1 cellular context compared by ENCODE assay signal in genomic region chr16:30409125-30410060, GRCh38.
TF ChIP-seq lines count a peak whose summit lies in the region.

No MANE protein-coding gene starts in this region.

TF ChIP-seq in K562, 482 proteins besides CTCF, POLR2A, EP300 and RAD21 (continues in another document):
- TF ChIP-seq YY1 (IDR thresholded peaks at IDR 0.05; ENCODE audit: borderline replicate concordance in 1 of 3, control insufficient read depth in 1 of 3, extremely low read depth in 1 of 3, insufficient read depth in 3 of 3, insufficient read length in 1 of 3, insufficient replicate concordance in 2 of 3, low read depth in 1 of 3, low read length in 2 of 3): peak in 2 of 3 experiments; percentile 39 to 40
- TF ChIP-seq, protein P1, sequence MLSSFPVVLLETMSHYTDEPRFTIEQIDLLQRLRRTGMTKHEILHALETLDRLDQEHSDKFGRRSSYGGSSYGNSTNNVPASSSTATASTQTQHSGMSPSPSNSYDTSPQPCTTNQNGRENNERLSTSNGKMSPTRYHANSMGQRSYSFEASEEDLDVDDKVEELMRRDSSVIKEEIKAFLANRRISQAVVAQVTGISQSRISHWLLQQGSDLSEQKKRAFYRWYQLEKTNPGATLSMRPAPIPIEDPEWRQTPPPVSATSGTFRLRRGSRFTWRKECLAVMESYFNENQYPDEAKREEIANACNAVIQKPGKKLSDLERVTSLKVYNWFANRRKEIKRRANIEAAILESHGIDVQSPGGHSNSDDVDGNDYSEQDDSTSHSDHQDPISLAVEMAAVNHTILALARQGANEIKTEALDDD (IDR thresholded peaks at IDR 0.05): peak; percentile 76
- no peak for TF ChIP-seq RUNX1 (IDR thresholded peaks at IDR 0.05; ENCODE audit: low read depth)
- TF ChIP-seq ZNF584 (CRISPR knock-in tag; IDR thresholded peaks at IDR 0.05; ENCODE audit: low read depth): no peak
- no peak for TF ChIP-seq CHD4 (IDR thresholded peaks at IDR 0.05; ENCODE audit: insufficient read depth, insufficient replicate concordance, low read depth, low read length, poor library complexity, severe bottlenecking)
- TF ChIP-seq STAG1 (CRISPR knock-in tag; IDR thresholded peaks at IDR 0.05; ENCODE audit: borderline replicate concordance): peak; percentile 87; the same call in 1 of the 2 replicates
- TF ChIP-seq, protein P2, sequence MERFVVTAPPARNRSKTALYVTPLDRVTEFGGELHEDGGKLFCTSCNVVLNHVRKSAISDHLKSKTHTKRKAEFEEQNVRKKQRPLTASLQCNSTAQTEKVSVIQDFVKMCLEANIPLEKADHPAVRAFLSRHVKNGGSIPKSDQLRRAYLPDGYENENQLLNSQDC (CRISPR knock-in tag; IDR thresholded peaks at IDR 0.05): no peak
- peak; percentile 55 for TF ChIP-seq ETV1 (tag; conservative IDR thresholded peaks at IDR 0.05; ENCODE audit: low read depth)
- TF ChIP-seq HCFC1 (IDR thresholded peaks at IDR 0.05; ENCODE audit: low read depth, low read length): 0 out of 2 replicates have a peak, but pooled peaks have one; percentile 33
- peak; percentile 57; the same call in 1 of the 2 replicates for TF ChIP-seq KLF16 (IDR thresholded peaks at IDR 0.05)
- TF ChIP-seq POLR2G (IDR thresholded peaks at IDR 0.05; ENCODE audit: low read depth, low read length): 0 out of 2 replicates have a peak, but pooled peaks have one; percentile 15
- TF ChIP-seq CCAR2 (IDR thresholded peaks at IDR 0.05; ENCODE audit: low read depth, low read length): no peak
- TF ChIP-seq PPARD (CRISPR knock-in tag; IDR thresholded peaks at IDR 0.05): no peak
- peak in 1 of 2 experiments; percentile 72; a peak in 1 of 4 replicates for TF ChIP-seq TEAD1 (CRISPR knock-in tag; IDR thresholded peaks at IDR 0.05)
- TF ChIP-seq ZNF707 (CRISPR knock-in tag; conservative IDR thresholded peaks at IDR 0.05): no peak
- TF ChIP-seq SMAD4 (CRISPR knock-in tag; conservative IDR thresholded peaks at IDR 0.05): peak; percentile 73
- no peak for TF ChIP-seq ZNF695 (CRISPR knock-in tag; IDR thresholded peaks at IDR 0.05)
- no peak for TF ChIP-seq NONO (IDR thresholded peaks at IDR 0.05; ENCODE audit: low read depth in 2 of 2, low read length in 1 of 2)
- no peak for TF ChIP-seq HIVEP1 (CRISPR knock-in tag; IDR thresholded peaks at IDR 0.05)
- no peak for TF ChIP-seq GABPB2 (CRISPR knock-in tag; conservative IDR thresholded peaks at IDR 0.05)
- no peak for TF ChIP-seq GMEB1 (CRISPR knock-in tag; IDR thresholded peaks at IDR 0.05)
- TF ChIP-seq CC2D1A (IDR thresholded peaks at IDR 0.05): peak; percentile 80
- no peak for TF ChIP-seq ZNF134 (CRISPR knock-in tag; conservative IDR thresholded peaks at IDR 0.05)
- TF ChIP-seq JUND (IDR thresholded peaks at IDR 0.05; ENCODE audit: borderline replicate concordance, low read depth, low read length): peak; percentile 59
- TF ChIP-seq JUND (tag; IDR thresholded peaks at IDR 0.05; ENCODE audit: borderline replicate concordance, low read depth, low read length): no peak; the same call in 2 of the 3 replicates
- peak; percentile 54; the same call in 1 of the 2 replicates for TF ChIP-seq ZNF592 (IDR thresholded peaks at IDR 0.05)
- peak; percentile 72; the same call in 1 of the 2 replicates for TF ChIP-seq TFAP4 (CRISPR knock-in tag; IDR thresholded peaks at IDR 0.05; ENCODE audit: borderline replicate concordance)
- TF ChIP-seq TRIM25 (IDR thresholded peaks at IDR 0.05; ENCODE audit: borderline replicate concordance): no peak
- no peak for TF ChIP-seq ZNF280A (IDR thresholded peaks at IDR 0.05; ENCODE audit: low read depth, partially characterized antibody)
- TF ChIP-seq, protein P3, sequence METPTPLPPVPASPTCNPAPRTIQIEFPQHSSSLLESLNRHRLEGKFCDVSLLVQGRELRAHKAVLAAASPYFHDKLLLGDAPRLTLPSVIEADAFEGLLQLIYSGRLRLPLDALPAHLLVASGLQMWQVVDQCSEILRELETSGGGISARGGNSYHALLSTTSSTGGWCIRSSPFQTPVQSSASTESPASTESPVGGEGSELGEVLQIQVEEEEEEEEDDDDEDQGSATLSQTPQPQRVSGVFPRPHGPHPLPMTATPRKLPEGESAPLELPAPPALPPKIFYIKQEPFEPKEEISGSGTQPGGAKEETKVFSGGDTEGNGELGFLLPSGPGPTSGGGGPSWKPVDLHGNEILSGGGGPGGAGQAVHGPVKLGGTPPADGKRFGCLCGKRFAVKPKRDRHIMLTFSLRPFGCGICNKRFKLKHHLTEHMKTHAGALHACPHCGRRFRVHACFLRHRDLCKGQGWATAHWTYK (CRISPR knock-in tag; IDR thresholded peaks at IDR 0.05): no peak
- TF ChIP-seq NBN (IDR thresholded peaks at IDR 0.05; ENCODE audit: low read depth): no peak
- TF ChIP-seq BRD4 (IDR thresholded peaks at IDR 0.05): no peak
- peak; percentile 32; the same call in 1 of the 2 replicates for TF ChIP-seq NCOR1 (IDR thresholded peaks at IDR 0.05)
- peak; percentile 64 for TF ChIP-seq ZFX (CRISPR knock-in tag; IDR thresholded peaks at IDR 0.05)
- TF ChIP-seq, protein P4, sequence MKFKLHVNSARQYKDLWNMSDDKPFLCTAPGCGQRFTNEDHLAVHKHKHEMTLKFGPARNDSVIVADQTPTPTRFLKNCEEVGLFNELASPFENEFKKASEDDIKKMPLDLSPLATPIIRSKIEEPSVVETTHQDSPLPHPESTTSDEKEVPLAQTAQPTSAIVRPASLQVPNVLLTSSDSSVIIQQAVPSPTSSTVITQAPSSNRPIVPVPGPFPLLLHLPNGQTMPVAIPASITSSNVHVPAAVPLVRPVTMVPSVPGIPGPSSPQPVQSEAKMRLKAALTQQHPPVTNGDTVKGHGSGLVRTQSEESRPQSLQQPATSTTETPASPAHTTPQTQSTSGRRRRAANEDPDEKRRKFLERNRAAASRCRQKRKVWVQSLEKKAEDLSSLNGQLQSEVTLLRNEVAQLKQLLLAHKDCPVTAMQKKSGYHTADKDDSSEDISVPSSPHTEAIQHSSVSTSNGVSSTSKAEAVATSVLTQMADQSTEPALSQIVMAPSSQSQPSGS (CRISPR knock-in tag; IDR thresholded peaks at IDR 0.05): no peak
- peak; percentile 97 for TF ChIP-seq CTCFL (IDR thresholded peaks at IDR 0.05; ENCODE audit: borderline replicate concordance, insufficient read depth, low read depth, low read length, poor library complexity, severe bottlenecking)
- no peak for TF ChIP-seq E2F5 (CRISPR knock-in tag; IDR thresholded peaks at IDR 0.05)
- TF ChIP-seq, protein P5, sequence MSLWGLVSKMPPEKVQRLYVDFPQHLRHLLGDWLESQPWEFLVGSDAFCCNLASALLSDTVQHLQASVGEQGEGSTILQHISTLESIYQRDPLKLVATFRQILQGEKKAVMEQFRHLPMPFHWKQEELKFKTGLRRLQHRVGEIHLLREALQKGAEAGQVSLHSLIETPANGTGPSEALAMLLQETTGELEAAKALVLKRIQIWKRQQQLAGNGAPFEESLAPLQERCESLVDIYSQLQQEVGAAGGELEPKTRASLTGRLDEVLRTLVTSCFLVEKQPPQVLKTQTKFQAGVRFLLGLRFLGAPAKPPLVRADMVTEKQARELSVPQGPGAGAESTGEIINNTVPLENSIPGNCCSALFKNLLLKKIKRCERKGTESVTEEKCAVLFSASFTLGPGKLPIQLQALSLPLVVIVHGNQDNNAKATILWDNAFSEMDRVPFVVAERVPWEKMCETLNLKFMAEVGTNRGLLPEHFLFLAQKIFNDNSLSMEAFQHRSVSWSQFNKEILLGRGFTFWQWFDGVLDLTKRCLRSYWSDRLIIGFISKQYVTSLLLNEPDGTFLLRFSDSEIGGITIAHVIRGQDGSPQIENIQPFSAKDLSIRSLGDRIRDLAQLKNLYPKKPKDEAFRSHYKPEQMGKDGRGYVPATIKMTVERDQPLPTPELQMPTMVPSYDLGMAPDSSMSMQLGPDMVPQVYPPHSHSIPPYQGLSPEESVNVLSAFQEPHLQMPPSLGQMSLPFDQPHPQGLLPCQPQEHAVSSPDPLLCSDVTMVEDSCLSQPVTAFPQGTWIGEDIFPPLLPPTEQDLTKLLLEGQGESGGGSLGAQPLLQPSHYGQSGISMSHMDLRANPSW (CRISPR knock-in tag; IDR thresholded peaks at IDR 0.05): 0 out of 2 replicates have a peak, but pooled peaks have one; percentile 48
- 0 out of 2 replicates have a peak, but pooled peaks have one; percentile 35 for TF ChIP-seq BCOR (IDR thresholded peaks at IDR 0.05)
